ENCODE assay signal across 1 cellular context in the genomic region with DNA sequence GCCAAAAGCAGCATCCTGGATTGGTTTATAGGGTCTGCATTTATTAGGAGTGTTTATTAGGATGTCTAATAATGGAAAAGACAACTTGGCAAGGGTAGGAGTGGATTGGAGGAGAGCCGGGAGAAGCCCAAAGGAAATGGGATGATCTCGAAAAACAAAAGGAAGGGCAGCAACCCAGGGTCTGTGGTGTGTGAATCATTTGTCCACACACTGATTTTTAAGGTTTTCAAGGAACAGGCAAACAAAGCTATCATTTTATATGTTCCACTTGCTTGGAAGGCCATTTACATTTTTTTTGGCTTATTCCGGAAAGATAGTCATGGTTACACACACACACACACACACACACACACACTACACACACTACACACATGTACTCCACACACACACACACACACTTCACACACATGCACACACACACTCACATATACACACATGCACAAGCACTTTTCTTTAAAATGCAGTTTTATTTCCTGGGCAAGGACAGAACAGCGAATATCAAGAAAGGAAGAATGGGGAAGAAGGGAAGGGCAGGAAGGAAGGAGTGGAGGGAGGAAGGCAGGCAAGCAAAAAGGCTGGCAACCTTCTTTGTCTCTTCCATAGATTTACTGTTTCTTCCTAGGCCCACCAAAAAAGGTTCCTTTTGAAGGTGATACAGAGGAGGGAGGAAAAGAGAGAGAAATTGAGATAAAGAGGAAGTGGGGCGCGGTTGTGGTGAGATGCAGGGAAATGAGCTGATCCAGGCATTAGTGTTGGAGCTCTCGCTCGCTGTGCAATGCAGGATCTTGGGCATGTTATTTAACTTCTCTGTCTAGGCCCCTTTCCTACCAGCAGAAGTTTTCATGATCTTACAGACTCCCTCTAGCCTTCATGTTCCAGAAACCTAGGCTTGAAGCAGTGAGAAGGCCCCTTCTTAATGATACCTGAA.
TF ChIP-seq lines count a peak whose summit lies in the region.

No MANE protein-coding gene starts in this region.

TF ChIP-seq in GM23338, 12 proteins besides CTCF, POLR2A, EP300 and RAD21 (continued from another document):
- TF ChIP-seq, protein P1, sequence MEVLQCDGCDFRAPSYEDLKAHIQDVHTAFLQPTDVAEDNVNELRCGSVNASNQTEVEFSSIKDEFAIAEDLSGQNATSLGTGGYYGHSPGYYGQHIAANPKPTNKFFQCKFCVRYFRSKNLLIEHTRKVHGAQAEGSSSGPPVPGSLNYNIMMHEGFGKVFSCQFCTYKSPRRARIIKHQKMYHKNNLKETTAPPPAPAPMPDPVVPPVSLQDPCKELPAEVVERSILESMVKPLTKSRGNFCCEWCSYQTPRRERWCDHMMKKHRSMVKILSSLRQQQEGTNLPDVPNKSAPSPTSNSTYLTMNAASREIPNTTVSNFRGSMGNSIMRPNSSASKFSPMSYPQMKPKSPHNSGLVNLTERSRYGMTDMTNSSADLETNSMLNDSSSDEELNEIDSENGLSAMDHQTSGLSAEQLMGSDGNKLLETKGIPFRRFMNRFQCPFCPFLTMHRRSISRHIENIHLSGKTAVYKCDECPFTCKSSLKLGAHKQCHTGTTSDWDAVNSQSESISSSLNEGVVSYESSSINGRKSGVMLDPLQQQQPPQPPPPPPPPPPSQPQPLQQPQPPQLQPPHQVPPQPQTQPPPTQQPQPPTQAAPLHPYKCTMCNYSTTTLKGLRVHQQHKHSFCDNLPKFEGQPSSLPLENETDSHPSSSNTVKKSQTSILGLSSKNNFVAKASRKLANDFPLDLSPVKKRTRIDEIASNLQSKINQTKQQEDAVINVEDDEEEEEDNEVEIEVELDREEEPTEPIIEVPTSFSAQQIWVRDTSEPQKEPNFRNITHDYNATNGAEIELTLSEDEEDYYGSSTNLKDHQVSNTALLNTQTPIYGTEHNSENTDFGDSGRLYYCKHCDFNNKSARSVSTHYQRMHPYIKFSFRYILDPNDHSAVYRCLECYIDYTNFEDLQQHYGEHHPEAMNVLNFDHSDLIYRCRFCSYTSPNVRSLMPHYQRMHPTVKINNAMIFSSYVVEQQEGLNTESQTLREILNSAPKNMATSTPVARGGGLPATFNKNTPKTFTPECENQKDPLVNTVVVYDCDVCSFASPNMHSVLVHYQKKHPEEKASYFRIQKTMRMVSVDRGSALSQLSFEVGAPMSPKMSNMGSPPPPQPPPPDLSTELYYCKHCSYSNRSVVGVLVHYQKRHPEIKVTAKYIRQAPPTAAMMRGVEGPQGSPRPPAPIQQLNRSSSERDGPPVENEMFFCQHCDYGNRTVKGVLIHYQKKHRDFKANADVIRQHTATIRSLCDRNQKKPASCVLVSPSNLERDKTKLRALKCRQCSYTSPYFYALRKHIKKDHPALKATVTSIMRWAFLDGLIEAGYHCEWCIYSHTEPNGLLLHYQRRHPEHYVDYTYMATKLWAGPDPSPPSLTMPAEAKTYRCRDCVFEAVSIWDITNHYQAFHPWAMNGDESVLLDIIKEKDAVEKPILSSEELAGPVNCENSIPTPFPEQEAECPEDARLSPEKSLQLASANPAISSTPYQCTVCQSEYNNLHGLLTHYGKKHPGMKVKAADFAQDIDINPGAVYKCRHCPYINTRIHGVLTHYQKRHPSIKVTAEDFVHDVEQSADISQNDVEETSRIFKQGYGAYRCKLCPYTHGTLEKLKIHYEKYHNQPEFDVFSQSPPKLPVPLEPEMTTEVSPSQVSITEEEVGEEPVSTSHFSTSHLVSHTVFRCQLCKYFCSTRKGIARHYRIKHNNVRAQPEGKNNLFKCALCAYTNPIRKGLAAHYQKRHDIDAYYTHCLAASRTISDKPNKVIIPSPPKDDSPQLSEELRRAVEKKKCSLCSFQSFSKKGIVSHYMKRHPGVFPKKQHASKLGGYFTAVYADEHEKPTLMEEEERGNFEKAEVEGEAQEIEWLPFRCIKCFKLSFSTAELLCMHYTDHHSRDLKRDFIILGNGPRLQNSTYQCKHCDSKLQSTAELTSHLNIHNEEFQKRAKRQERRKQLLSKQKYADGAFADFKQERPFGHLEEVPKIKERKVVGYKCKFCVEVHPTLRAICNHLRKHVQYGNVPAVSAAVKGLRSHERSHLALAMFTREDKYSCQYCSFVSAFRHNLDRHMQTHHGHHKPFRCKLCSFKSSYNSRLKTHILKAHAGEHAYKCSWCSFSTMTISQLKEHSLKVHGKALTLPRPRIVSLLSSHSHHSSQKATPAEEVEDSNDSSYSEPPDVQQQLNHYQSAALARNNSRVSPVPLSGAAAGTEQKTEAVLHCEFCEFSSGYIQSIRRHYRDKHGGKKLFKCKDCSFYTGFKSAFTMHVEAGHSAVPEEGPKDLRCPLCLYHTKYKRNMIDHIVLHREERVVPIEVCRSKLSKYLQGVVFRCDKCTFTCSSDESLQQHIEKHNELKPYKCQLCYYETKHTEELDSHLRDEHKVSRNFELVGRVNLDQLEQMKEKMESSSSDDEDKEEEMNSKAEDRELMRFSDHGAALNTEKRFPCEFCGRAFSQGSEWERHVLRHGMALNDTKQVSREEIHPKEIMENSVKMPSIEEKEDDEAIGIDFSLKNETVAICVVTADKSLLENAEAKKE (CRISPR knock-in tag; IDR thresholded peaks at IDR 0.05), result no peak
- no peak for TF ChIP-seq CREB1 (CRISPR knock-in tag; IDR thresholded peaks at IDR 0.05; ENCODE audit: low read depth)
